ENCODE assay signal across 7 cellular contexts in genomic region chr21:33801424-33802405, GRCh38.
DNase-seq lines count a peak whose midpoint lies in the region; ATAC-seq lines count a peak whose summit lies in the region.

No MANE protein-coding gene starts in this region.

- H3K36me3 Mint-ChIP-seq in stimulated activated effector memory CD8-positive, alpha-beta T cell treated with anti-CD3 and anti-CD28 coated beads, Interleukin-12 subunit alpha, Interleukin-12 subunit beta, amount 100 ng/mL, for 72 hours, result no peaks in the 10 kb centered on the region

- no peak overlapping the region for H3K4me3 Mint-ChIP-seq in stimulated activated effector memory CD8-positive, alpha-beta T cell treated with anti-CD3 and anti-CD28 coated beads, Interleukin-12 subunit alpha, Interleukin-12 subunit beta, amount 100 ng/mL, for 72 hours

- no peaks in the 10 kb centered on the region for H3K4me1 Mint-ChIP-seq in stimulated activated effector memory CD8-positive, alpha-beta T cell treated with anti-CD3 and anti-CD28 coated beads, Interleukin-12 subunit alpha, Interleukin-12 subunit beta, amount 100 ng/mL, for 72 hours

- ATAC-seq in esophagus mucosa (peak; percentile 99), GM21381 (IDR thresholded peaks at IDR 0.05; ENCODE audit: unreplicated experiment) (no peak)
- ATAC-seq in stimulated activated effector memory CD8-positive, alpha-beta T cell treated with anti-CD3 and anti-CD28 coated beads, Interleukin-12 subunit alpha, Interleukin-12 subunit beta, amount 100 ng/mL, for 72 hours, result peak; percentile 32

- DNase-seq in HS-5 (ENCODE audit: low read depth) (peak; percentile 22), NCI-H510A (lab: John Stamatoyannopoulos, UW) (peak; percentile 92), G401 (ENCODE audit: low spot score) (no peak)
- DNase-seq in stimulated activated effector memory CD8-positive, alpha-beta T cell treated with anti-CD3 and anti-CD28 coated beads, Interleukin-12 subunit alpha, Interleukin-12 subunit beta, amount 100 ng/mL, for 72 hours (ENCODE audit: low spot score in 2 of 2), result no peak
- no peak for DNase-seq in activated CD4-positive, alpha-beta T cell treated with anti-CD3 and anti-CD28 coated beads for 4 hours

- in situ Hi-C loops in G401 (cut with HindIII; ENCODE audit: low sequenced_read_pairs), result no loop called here

- H3K9me3 Mint-ChIP-seq in stimulated activated effector memory CD8-positive, alpha-beta T cell treated with anti-CD3 and anti-CD28 coated beads, Interleukin-12 subunit alpha, Interleukin-12 subunit beta, amount 100 ng/mL, for 72 hours, result no peaks in the 10 kb centered on the region

- no peak overlapping the region for H3K27ac Mint-ChIP-seq in stimulated activated effector memory CD8-positive, alpha-beta T cell treated with anti-CD3 and anti-CD28 coated beads, Interleukin-12 subunit alpha, Interleukin-12 subunit beta, amount 100 ng/mL, for 72 hours

Comparison
In these comparisons a context has a peak if more than half of its experiments do, and no peak if none do; other contexts are left out.
1. DNase-seq: peak in HS-5 (single experiment) and NCI-H510A (single experiment); none in stimulated activated effector memory CD8-positive, alpha-beta T cell treated with anti-CD3 and anti-CD28 coated beads, Interleukin-12 subunit alpha, Interleukin-12 subunit beta, amount 100 ng/mL, for 72 hours (0 of 2), activated CD4-positive, alpha-beta T cell treated with anti-CD3 and anti-CD28 coated beads for 4 hours (0 of 2) and G401 (single experiment).